In genomic region chr12:124481772-124482566, GRCh38 we compare ENCODE assay signal across 15 cellular contexts.
DNase-seq lines count a peak whose midpoint lies in the region; ATAC-seq and TF ChIP-seq lines count a peak whose summit lies in the region.
"Had no signal": no experiment of that assay in that cellular context is flagged by ENCODE, and none has a peak within 500 bp of the region (broad histone marks: within the 10 kb centered on the region; RNA-seq: fewer than 3 reads in every experiment).

No MANE protein-coding gene starts in this region.

- H3K4me1 Mint-ChIP-seq in activated CD4-positive, alpha-beta T cell treated with anti-CD3 and anti-CD28 coated beads, Interleukin-2, amount 10 ng/mL, durations not matched to agents 7 days and 5 days, result peaks cover 44% of the 10 kb centered on the region
- peaks cover 11% of the 10 kb centered on the region for H3K4me1 Mint-ChIP-seq in neural progenitor cell

- H4K20me1 ChIP-seq in neural progenitor cell (ENCODE audit: low read depth), result peaks cover 44% of the 10 kb centered on the region

- no peak for TF ChIP-seq CTCF in RWPE1 (conservative IDR thresholded peaks at IDR 0.05; ENCODE audit: low read depth)
- no peak for TF ChIP-seq CTCF in neural progenitor cell (IDR thresholded peaks at IDR 0.05)

- CTCF ChIA-PET in activated CD4-positive, alpha-beta T cell treated with anti-CD3 and anti-CD28 coated beads, Interleukin-2, amount 10 ng/mL, durations not matched to agents 7 days and 5 days (lab: Charles Lee), result interaction anchor here (1.4 kb wide), 1 partner anchor 10 kb away, joined by 3 read pairs; no protein-coding TSS in a partner anchor
- CTCF ChIA-PET in RWPE1 (lab: Yijun Ruan, JAX), result no interaction called here

- H3K27ac Mint-ChIP-seq in activated CD4-positive, alpha-beta T cell treated with anti-CD3 and anti-CD28 coated beads, Interleukin-2, amount 10 ng/mL, durations not matched to agents 7 days and 5 days, result peak overlapping the region; percentile 66
- H3K27ac Mint-ChIP-seq in neural progenitor cell, result peak overlapping the region; percentile 44

- H3K4me3 Mint-ChIP-seq in activated CD4-positive, alpha-beta T cell treated with anti-CD3 and anti-CD28 coated beads, Interleukin-2, amount 10 ng/mL, durations not matched to agents 7 days and 5 days, result no peak overlapping the region
- H3K4me3 Mint-ChIP-seq in neural progenitor cell, result no peak overlapping the region

- no peak overlapping the region for H3K9ac ChIP-seq in neural progenitor cell
- H3K9ac ChIP-seq: parathyroid adenoma had no signal

- H3K27ac ChIP-seq in RWPE1 (peak overlapping the region; percentile 76), neural progenitor cell (no peak overlapping the region)
- H3K27ac ChIP-seq: parathyroid adenoma had no signal

- H3K9me3 Mint-ChIP-seq in activated CD4-positive, alpha-beta T cell treated with anti-CD3 and anti-CD28 coated beads, Interleukin-2, amount 10 ng/mL, durations not matched to agents 7 days and 5 days, result peaks cover 2% of the 10 kb centered on the region
- no peaks in the 10 kb centered on the region for H3K9me3 Mint-ChIP-seq in neural progenitor cell

- POLR2A ChIA-PET in activated CD4-positive, alpha-beta T cell treated with anti-CD3 and anti-CD28 coated beads, Interleukin-2, amount 10 ng/mL, durations not matched to agents 7 days and 5 days (lab: Charles Lee), result no interaction called here
- POLR2A ChIA-PET in RWPE1 (lab: Yijun Ruan, JAX; ENCODE audit: low non-redundant PET), result no interaction called here

- peaks cover 16% of the 10 kb centered on the region for H3K4me1 ChIP-seq in neural progenitor cell
- H3K4me1 ChIP-seq: parathyroid adenoma had no signal

- H2AFZ ChIP-seq in neural progenitor cell (replicated peaks), result no peak overlapping the region
- H2AFZ ChIP-seq: parathyroid adenoma had no signal

- H3K9me3 ChIP-seq in neural progenitor cell (ENCODE audit: low read depth), result no peaks in the 10 kb centered on the region

- H3K79me2 ChIP-seq in neural progenitor cell (ENCODE audit: low read depth), result peaks cover 13% of the 10 kb centered on the region

- ATAC-seq in GM21423 (IDR thresholded peaks at IDR 0.05; ENCODE audit: unreplicated experiment), result peak; percentile 50
- no peak for ATAC-seq in HG02610 (IDR thresholded peaks at IDR 0.05; ENCODE audit: unreplicated experiment)
- ATAC-seq: T-helper 17 cell had no signal

- no peak overlapping the region for H3K4me3 ChIP-seq in neural progenitor cell

- no peak overlapping the region for H3K4me2 ChIP-seq in neural progenitor cell

- no peaks in the 10 kb centered on the region for H3K36me3 ChIP-seq in neural progenitor cell

- peaks cover 34% of the 10 kb centered on the region for H3K36me3 Mint-ChIP-seq in activated CD4-positive, alpha-beta T cell treated with anti-CD3 and anti-CD28 coated beads, Interleukin-2, amount 10 ng/mL, durations not matched to agents 7 days and 5 days (ENCODE audit: low read depth)
- H3K36me3 Mint-ChIP-seq in neural progenitor cell, result peaks cover 22% of the 10 kb centered on the region

- no peak for DNase-seq in activated CD4-positive, alpha-beta T cell treated with anti-CD3 and anti-CD28 coated beads, Interleukin-2, amount 10 ng/mL, durations not matched to agents 7 days and 5 days
- DNase-seq in activated CD4-positive, alpha-beta T cell treated with anti-CD3 and anti-CD28 coated beads, Interleukin-2, amount 50 U/mL, for 1 hour, result no peak
- DNase-seq in RWPE1 (ENCODE audit: low spot score), result no peak
- no peak for DNase-seq in neural progenitor cell (ENCODE audit: low spot score)
- DNase-seq in NOMO-1 treated with dmso at 0.1 percent for 144 hours (lab: John Stamatoyannopoulos, UW; ENCODE audit: unreplicated experiment), result no peak
- no peak for DNase-seq in A172 (ENCODE audit: low spot score)
- DNase-seq: activated CD8-positive, alpha-beta memory T cell treated with anti-CD3 and anti-CD28 coated beads for 24 hours; DMS79 treated with DMSO at 0.1 percent for 48 hours; effector CD4-positive, alpha-beta T cell; NCI-H2029; stimulated activated naive CD4-positive, alpha-beta T cell treated with Interleukin-2 at 50 U/mL for 16 hours; T-helper 17 cell had no signal

- no peaks in the 10 kb centered on the region for H3K27me3 ChIP-seq in neural progenitor cell

- H3F3A ChIP-seq in neural progenitor cell (ENCODE audit: low read depth), result peaks cover 8% of the 10 kb centered on the region

- no peaks in the 10 kb centered on the region for H3K27me3 Mint-ChIP-seq in activated CD4-positive, alpha-beta T cell treated with anti-CD3 and anti-CD28 coated beads, Interleukin-2, amount 10 ng/mL, durations not matched to agents 7 days and 5 days
- peaks cover 8% of the 10 kb centered on the region for H3K27me3 Mint-ChIP-seq in neural progenitor cell (ENCODE audit: insufficient read depth, low read depth)
- H3K27me3 Mint-ChIP-seq: T-helper 17 cell had no signal
